Comparison of ENCODE assay signal across 13 cellular contexts in the genomic region with DNA sequence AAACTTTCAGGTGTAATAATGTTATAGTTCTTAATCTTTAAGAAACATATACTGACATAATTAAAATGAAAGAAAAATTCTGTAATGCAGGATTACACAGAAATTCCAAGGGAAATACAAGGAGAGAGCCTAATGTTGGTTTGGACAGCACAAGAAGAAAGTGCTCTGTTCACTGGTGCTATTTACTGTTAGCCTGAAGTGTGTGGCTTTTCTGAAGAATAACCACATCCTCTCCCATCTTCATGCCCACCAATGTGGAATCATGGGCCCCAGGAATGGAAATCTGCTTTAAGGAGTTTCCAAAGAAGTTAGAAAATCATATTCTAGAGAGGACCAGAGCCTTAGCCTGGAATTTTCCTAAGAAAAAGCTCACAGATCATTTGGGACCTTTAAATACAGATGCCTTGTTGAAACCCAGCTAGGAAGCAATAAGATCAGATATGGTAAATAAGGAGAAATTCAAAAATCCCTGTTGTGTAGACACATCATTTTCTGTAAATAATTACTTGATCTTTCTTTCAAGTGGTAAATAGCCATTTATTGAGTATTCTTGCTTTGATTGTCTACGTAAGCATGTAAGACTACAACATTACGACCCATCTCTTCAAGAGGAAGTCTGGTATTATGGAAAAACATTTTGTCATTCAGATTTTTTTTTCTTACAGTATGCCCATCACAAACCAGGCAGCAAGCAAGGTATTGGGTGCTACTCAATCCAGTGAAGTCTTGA. TPM values are rescaled to one million over a fixed set of nuclear protein-coding genes. Genes with fewer than 3 reads are reported as not detected.
"Had no signal": no experiment of that assay in that cellular context is flagged by ENCODE, and none has a peak within 500 bp of the region (broad histone marks: within the 10 kb centered on the region; RNA-seq: fewer than 3 reads in every experiment).

No MANE protein-coding gene starts in this region.

- H3K27me3 Mint-ChIP-seq: T-helper 17 cell had no signal

- H3K27me3 ChIP-seq: brain microvascular endothelial cell, hepatocyte, neural progenitor cell, tibial artery, uterus had no signal

- H3K4me3 ChIP-seq: hepatocyte, neural progenitor cell, SK-N-MC, tibial artery, uterus had no signal

- ATAC-seq: T-helper 17 cell had no signal

- H3K9me3 Mint-ChIP-seq: neural progenitor cell had no signal

- DNase-seq: activated T-cell treated with anti-CD3 and anti-CD28 coated beads for 4 hours; brain microvascular endothelial cell; effector memory CD4-positive, alpha-beta T cell; stimulated activated CD4-positive, alpha-beta T cell treated with anti-CD3 and anti-CD28 coated beads, Interleukin-2, amount 100 ng/mL, for 48 hours; T-helper 17 cell; tibial artery; uterus had no signal

- H3K27ac Mint-ChIP-seq: neural progenitor cell, T-helper 17 cell had no signal

- H3K36me3 ChIP-seq: neural progenitor cell, uterus had no signal

- H3K4me3 Mint-ChIP-seq: neural progenitor cell, T-helper 17 cell had no signal

- H3K4me1 ChIP-seq: neural progenitor cell, parathyroid adenoma, tibial artery, uterus had no signal

- H3K4me1 Mint-ChIP-seq: neural progenitor cell, T-helper 17 cell had no signal

- H3K27ac ChIP-seq: brain microvascular endothelial cell, epithelial cell of prostate, hepatocyte, neural progenitor cell, parathyroid adenoma, SK-N-MC, tibial artery, uterus had no signal

- H3K9me3 ChIP-seq: tibial artery, uterus had no signal

RNA-seq across cellular contexts. Expression of a gene that starts 10.3 kb away (rescaled TPM):
- total RNA-seq: hepatocyte, lower leg skin had no signal
